ENCODE assay signal across 16 cellular contexts in the genomic region with DNA sequence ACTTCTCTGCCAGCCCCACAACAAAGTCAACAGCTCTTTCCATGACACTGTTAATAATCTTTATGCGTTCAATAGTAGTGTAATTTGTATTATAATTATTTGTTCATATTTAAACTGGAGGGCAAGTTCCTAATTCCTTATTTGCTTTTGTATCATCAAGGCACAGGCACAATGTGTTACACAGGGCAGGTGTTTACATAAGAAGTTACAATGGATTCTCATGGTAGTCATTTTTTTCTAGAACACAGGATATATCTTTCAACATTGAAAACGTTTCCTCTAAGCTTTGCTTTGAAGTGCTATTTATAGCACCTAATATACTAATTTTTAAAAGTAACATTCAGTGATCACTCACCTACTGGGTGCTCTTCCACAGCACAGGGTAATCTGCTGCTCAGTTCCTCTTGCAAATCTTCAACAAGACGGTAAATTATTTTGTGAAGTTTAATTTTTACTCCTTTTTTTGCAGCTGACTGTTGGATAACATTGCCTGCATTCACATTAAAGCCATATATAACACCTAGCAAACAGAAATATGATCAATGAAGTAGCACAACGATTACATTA. TPM values are rescaled to one million over a fixed set of nuclear protein-coding genes. Genes with fewer than 3 reads are reported as not detected.
A peak's percentile ranks its signal among the peaks of the same experiment; 100 is the strongest.
DNase-seq lines count a peak whose midpoint lies in the region; TF ChIP-seq lines count a peak whose summit lies in the region.
"Had no signal": no experiment of that assay in that cellular context is flagged by ENCODE, and none has a peak within 500 bp of the region (broad histone marks: within the 10 kb centered on the region; RNA-seq: fewer than 3 reads in every experiment).

No MANE protein-coding gene starts in this region.

- peaks cover 25% of the 10 kb centered on the region for H3K36me3 Mint-ChIP-seq in nephron progenitor cell (ENCODE audit: low read depth)

- no peak overlapping the region for H3K4me3 ChIP-seq in stomach
- H3K4me3 ChIP-seq: HAP-1, Peyer's patch had no signal

- no peaks in the 10 kb centered on the region for H3K9me3 ChIP-seq in stomach
- H3K9me3 ChIP-seq: HAP-1, Peyer's patch, SK-N-SH had no signal

- H3K27ac ChIP-seq in stomach, result no peak overlapping the region
- H3K27ac ChIP-seq: Peyer's patch had no signal

- H3K27ac Mint-ChIP-seq in nephron progenitor cell, result no peak overlapping the region
- H3K27ac Mint-ChIP-seq: CD14-positive monocyte had no signal

- DNase-seq in NCI-H748 (lab: John Stamatoyannopoulos, UW; ENCODE audit: unreplicated experiment) (peak; percentile 39), NCI-H748 treated with DMSO at 0.1 percent for 48 hours (lab: John Stamatoyannopoulos, UW) (no peak), NCI-H146 treated with DMSO at 0.1 percent for 48 hours (lab: John Stamatoyannopoulos, UW; ENCODE audit: unreplicated experiment) (peak; percentile 70), SHP77 treated with DMSO at 0.1 percent for 48 hours (lab: John Stamatoyannopoulos, UW) (peak; percentile 51), nephron progenitor cell (no peak), stomach (no peak), erythroblast (lab: John Stamatoyannopoulos, UW) (no peak)
- DNase-seq: COR-L47, NCI-H1048, NCI-H187 treated with DMSO at 0.1 percent for 48 hours, NCI-H345, NCI-H82, Peyer's patch, SK-N-SH had no signal

- no peaks in the 10 kb centered on the region for H3K9me3 Mint-ChIP-seq in nephron progenitor cell
- H3K9me3 Mint-ChIP-seq: CD14-positive monocyte had no signal

- TF ChIP-seq POLR2A in stomach (IDR thresholded peaks at IDR 0.05) (no peak), erythroblast (IDR thresholded peaks at IDR 0.05; ENCODE audit: low read length) (no peak)

- peaks cover under 1% of the 10 kb centered on the region for H3K4me1 Mint-ChIP-seq in nephron progenitor cell
- H3K4me1 Mint-ChIP-seq: CD14-positive monocyte had no signal

- peaks cover under 1 to 9% (median 4%) of the 10 kb centered on the region in 4 donors for H3K4me1 ChIP-seq in stomach
- H3K4me1 ChIP-seq: Peyer's patch had no signal

- no peak overlapping the region for H3K4me3 Mint-ChIP-seq in nephron progenitor cell
- H3K4me3 Mint-ChIP-seq: CD14-positive monocyte had no signal

- intact Hi-C loops in stomach (cut with DNase I; ENCODE audit: low total_unique reads), result no loop called here

- no peaks in the 10 kb centered on the region for H3K27me3 Mint-ChIP-seq in nephron progenitor cell (ENCODE audit: low read depth, poor library complexity)

- no peak for TF ChIP-seq EP300 in stomach (IDR thresholded peaks at IDR 0.05)

- WGBS in stomach, 5 donors, result 46 to 59% (median 53%) methylated on average over 4 of the region's 4 CpGs

- H3K36me3 ChIP-seq in stomach, result peaks cover 22 to 95% (median 93%) of the 10 kb centered on the region in 4 donors

- TF ChIP-seq CTCF in nephron progenitor cell (IDR thresholded peaks at IDR 0.05) (no peak), stomach (IDR thresholded peaks at IDR 0.05) (no peak)

- H3K27me3 ChIP-seq in stomach, result no peaks in the 10 kb centered on the region
- H3K27me3 ChIP-seq: Peyer's patch had no signal

RNA-seq across cellular contexts. Expression of gene RPS27A, which starts 7.3 kb away (rescaled TPM):
- 1,000 to 10,000 TPM in 2 of 5 donors, 100 to 1,000 TPM in 3; 319 to 1,379 (median 908) TPM for total RNA-seq in stomach
- polyA plus RNA-seq in stomach, result 1,000 to 10,000 TPM; 2,310 to 3,642 (median 2,683) TPM

RNA-seq across cellular contexts. Expression of gene CLHC1, which starts 7.6 kb away (rescaled TPM):
- total RNA-seq in stomach, result 10 to 100 TPM in 1 of 5 donors, 1 to 10 TPM in 4; 1.9 to 43.9 (median 9.6) TPM
- 1 to 10 TPM; 4.0 to 8.8 (median 4.9) TPM for polyA plus RNA-seq in stomach

RNA-seq across cellular contexts. Expression of gene MTIF2, which starts 29.3 kb away (rescaled TPM):
- 10 to 100 TPM in 3 of 5 donors, 1 to 10 TPM in 2; 7.1 to 32.1 (median 20.9) TPM for total RNA-seq in stomach
- 10 to 100 TPM; 19.5 to 22.5 (median 21.3) TPM for polyA plus RNA-seq in stomach

Comparison
In these comparisons a context has a peak if more than half of its experiments do, and no peak if none do; other contexts are left out.
1. DNase-seq: peak in NCI-H748 (single experiment), NCI-H146 treated with DMSO at 0.1 percent for 48 hours (single experiment) and SHP77 treated with DMSO at 0.1 percent for 48 hours (single experiment); none in NCI-H748 treated with DMSO at 0.1 percent for 48 hours (single experiment), nephron progenitor cell (single experiment), stomach (single experiment) and erythroblast (0 of 2).